In genomic region chr11:47178737-47179654, GRCh38 we compare ENCODE assay signal across 1 cellular context.
TF ChIP-seq lines count a peak whose summit lies in the region.

No MANE protein-coding gene starts in this region.

TF ChIP-seq in H1, 55 proteins besides CTCF, POLR2A, EP300 and RAD21:
- no peak for TF ChIP-seq CBX8 (IDR thresholded peaks at IDR 0.05; ENCODE audit: borderline replicate concordance, low read depth, low read length)
- no peak for TF ChIP-seq CBX5 (IDR thresholded peaks at IDR 0.05; ENCODE audit: low read depth, low read length)
- TF ChIP-seq SUZ12 (IDR thresholded peaks at IDR 0.05; ENCODE audit: low read length): no peak
- TF ChIP-seq BCL11A (IDR thresholded peaks at IDR 0.05; ENCODE audit: low read depth in 2 of 2, low read length in 2 of 2): no peak
